In the genomic region with DNA sequence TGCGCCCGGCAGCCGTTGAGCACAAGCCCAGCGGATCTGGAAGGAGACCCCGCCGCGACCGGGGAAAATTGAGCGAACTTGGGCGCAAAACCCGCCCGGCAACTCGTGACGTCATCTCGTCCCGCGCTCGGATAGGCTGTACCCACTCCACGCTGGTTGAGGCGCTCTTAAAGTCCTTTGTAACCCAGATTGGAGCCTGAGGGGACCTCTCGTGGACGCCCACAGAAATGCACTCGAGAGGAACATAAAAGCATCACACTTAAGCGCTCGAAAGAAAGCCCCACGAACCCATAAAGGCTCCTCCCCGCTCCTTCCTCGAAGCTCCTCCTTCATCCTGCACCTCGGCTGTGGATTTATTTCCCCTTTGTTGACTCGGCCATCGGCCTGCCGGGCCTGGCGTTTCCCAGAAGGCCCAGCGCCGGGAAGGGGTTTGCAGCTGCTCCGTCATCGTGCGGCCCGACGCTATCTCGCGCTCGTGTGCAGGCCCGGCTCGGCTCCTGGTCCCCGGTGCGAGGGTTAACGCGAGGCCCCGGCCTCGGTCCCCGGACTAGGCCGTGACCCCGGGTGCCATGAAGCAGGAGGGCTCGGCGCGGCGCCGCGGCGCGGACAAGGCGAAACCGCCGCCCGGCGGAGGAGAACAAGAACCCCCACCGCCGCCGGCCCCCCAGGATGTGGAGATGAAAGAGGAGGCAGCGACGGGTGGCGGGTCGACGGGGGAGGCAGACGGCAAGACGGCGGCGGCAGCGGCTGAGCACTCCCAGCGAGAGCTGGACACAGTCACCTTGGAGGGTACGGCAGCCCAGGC, we compare ENCODE assay signal across 8 cellular contexts. TPM values are rescaled to one million over a fixed set of nuclear protein-coding genes. Genes with fewer than 3 reads are reported as not detected.
DNase-seq lines count a peak whose midpoint lies in the region; ATAC-seq, FAIRE-seq and TF ChIP-seq lines count a peak whose summit lies in the region.

A gene (plus strand): TSS at position 406 of the 805 bp plus-strand sequence. CDS start 164 bp downstream, at position 570.

- CTCF ChIA-PET in activated CD8-positive, alpha-beta memory T cell treated with anti-CD3 and anti-CD28 coated beads, Interleukin-2, amount 10 ng/mL, durations not matched to agents 7 days and 5 days (lab: Charles Lee), result interaction anchor here (0.6 to 8.7 kb wide), 40 partner anchors 9 to 359 kb away, joined by 3 to 129 read pairs (median 4); a partner anchor contains a TSS
- CTCF ChIA-PET in H1 (lab: Charles Lee; ENCODE audit: partially characterized antibody), result interaction anchor here (0.6 to 2.7 kb wide), 10 partner anchors 8 to 359 kb away, joined by 3 to 31 read pairs (median 6); no protein-coding TSS in a partner anchor

- H3K4ac ChIP-seq in H1 (replicated peaks; ENCODE audit: insufficient read length, low read depth, low read length), result peak within 1 kb of the TSS; percentile 10
- peak within 1 kb of the TSS; percentile 97 to 98 for H3K4ac ChIP-seq in mesenchymal stem cell (ENCODE audit: low read depth in 1 of 2, low read length in 2 of 2)

- peak within 1 kb of the TSS; percentile 88 for H3K27ac Mint-ChIP-seq in activated CD8-positive, alpha-beta memory T cell treated with anti-CD3 and anti-CD28 coated beads, Interleukin-2, amount 10 ng/mL, durations not matched to agents 7 days and 5 days

- POLR2A ChIA-PET in H1 (lab: Charles Lee; ENCODE audit: partially characterized antibody), result interaction anchor here (0.6 to 2.1 kb wide), 22 partner anchors 9 to 159 kb away, joined by 3 to 7 read pairs (median 4); a partner anchor contains a TSS

- H3K18ac ChIP-seq in H1 (ENCODE audit: extremely low read depth, low read length) (peak within 1 kb of the TSS; percentile 55), mesenchymal stem cell (ENCODE audit: low read depth in 1 of 2, low read length in 2 of 2) (peak within 1 kb of the TSS; percentile 95 to 96)

- peak within 1 kb of the TSS; percentile 13 for H2BK12ac ChIP-seq in H1 (ENCODE audit: low read depth, low read length)
- peak within 1 kb of the TSS in 1 of 2 experiments; percentile 64 for H2BK12ac ChIP-seq in mesenchymal stem cell (ENCODE audit: low read length in 2 of 2)

- TF ChIP-seq POLR2A in H1 (IDR thresholded peaks at IDR 0.05; ENCODE audit: control extremely low read depth in 1 of 2, low read depth in 2 of 2, low read length in 2 of 2), result peak; percentile 45 to 92

- 1% methylated on average over 69 of the region's 82 CpGs; no CpG with 5 or more reads in 1 of the 2 experiments for WGBS in H1 (ENCODE audit: extremely low coverage in 1 of 2, insufficient coverage in 1 of 2, insufficient read length in 1 of 2, insufficient replicate concordance in 2 of 2, low coverage in 1 of 2, low lambda C conversion rate in 2 of 2, missing lambda C conversion rate in 1 of 2), 2 experiments
- WGBS in mesenchymal stem cell, result under 1% methylated on average over 71 of the region's 82 CpGs

- peaks cover 17% of the 10 kb centered on the region for H3K23me2 ChIP-seq in H1 (ENCODE audit: low read depth, low read length)

- TF ChIP-seq CTCF in H1 (IDR thresholded peaks at IDR 0.05; ENCODE audit: control extremely low read depth in 1 of 3, insufficient read depth in 1 of 3, low read depth in 1 of 3, low read length in 3 of 3), result peak in 2 of 3 experiments; percentile 54 to 61; a peak in 3 of 4 replicates

- H4K91ac ChIP-seq in H1 (replicated peaks; ENCODE audit: insufficient read length, low read length), result peak within 1 kb of the TSS; percentile 70
- H4K91ac ChIP-seq in mesenchymal stem cell (ENCODE audit: low read length), result peak within 1 kb of the TSS; percentile 93

- H2BK5ac ChIP-seq in H1 (ENCODE audit: low read depth, low read length) (peak within 1 kb of the TSS; percentile 85), mesenchymal stem cell (ENCODE audit: low read depth, low read length, poor library complexity, severe bottlenecking) (peak within 1 kb of the TSS; percentile 37)

- H3K36me3 Mint-ChIP-seq in activated CD8-positive, alpha-beta memory T cell treated with anti-CD3 and anti-CD28 coated beads, Interleukin-2, amount 10 ng/mL, durations not matched to agents 7 days and 5 days, result peaks cover 13% of the 10 kb centered on the region

- H3K4me3 ChIP-seq in HUES48 (ENCODE audit: low read depth, low read length) (peak within 1 kb of the TSS; percentile 94), NT2/D1 (ENCODE audit: insufficient read length, low read depth) (peak within 1 kb of the TSS; percentile 97), H1 (ENCODE audit: extremely low read depth in 1 of 4, insufficient read depth in 2 of 4, low read depth in 3 of 4, low read length in 4 of 4) (peak within 1 kb of the TSS; percentile 79 to 99 (median 90)), mesenchymal stem cell (ENCODE audit: insufficient read depth in 1 of 2, low read depth in 1 of 2, low read length in 2 of 2) (peak within 1 kb of the TSS; percentile 99)

- no peak within 1 kb of the TSS for H2AK5ac ChIP-seq in H1 (ENCODE audit: low read depth, low read length)
- no peak within 1 kb of the TSS for H2AK5ac ChIP-seq in mesenchymal stem cell (ENCODE audit: low read length, severe bottlenecking)

- H4K8ac ChIP-seq in H1 (ENCODE audit: extremely low read depth, insufficient read depth, low read length) (peak within 1 kb of the TSS; percentile 92), mesenchymal stem cell (ENCODE audit: low read length) (peak within 1 kb of the TSS; percentile 94)

- H3K23ac ChIP-seq in H1 (ENCODE audit: insufficient read length) (no peak within 1 kb of the TSS), mesenchymal stem cell (ENCODE audit: low read length in 2 of 2) (peak within 1 kb of the TSS; percentile 86 to 87)

- peaks cover 10% of the 10 kb centered on the region for H3K4me1 ChIP-seq in HUES48 (ENCODE audit: control insufficient read depth, insufficient read depth, low read length)
- H3K4me1 ChIP-seq in NT2/D1 (ENCODE audit: insufficient read depth, insufficient read length), result peaks cover 3% of the 10 kb centered on the region
- peaks cover 0 to 6% (median 3%) of the 10 kb centered on the region in 4 experiments; a peak in 5 of 7 replicates for H3K4me1 ChIP-seq in H1 (replicated peaks in 1 of 4; ENCODE audit: control insufficient read depth in 3 of 4, insufficient read depth in 4 of 4, low read length in 3 of 4)
- H3K4me1 ChIP-seq in mesenchymal stem cell (ENCODE audit: control insufficient read depth, insufficient read depth, low read depth, low read length), result peaks cover 2% of the 10 kb centered on the region

- peaks cover 19% of the 10 kb centered on the region for H3K36me3 ChIP-seq in HUES48 (ENCODE audit: control insufficient read depth, insufficient read depth, low read length)
- H3K36me3 ChIP-seq in NT2/D1 (ENCODE audit: insufficient read depth, insufficient read length, low read length), result peaks cover 30% of the 10 kb centered on the region
- H3K36me3 ChIP-seq in H1 (ENCODE audit: control insufficient read depth in 2 of 4, insufficient read depth in 4 of 4, low read length in 3 of 4), result peaks cover 9 to 16% (median 13%) of the 10 kb centered on the region in 4 experiments
- peaks cover 15 to 16% of the 10 kb centered on the region in 2 experiments for H3K36me3 ChIP-seq in mesenchymal stem cell (ENCODE audit: control insufficient read depth in 1 of 2, insufficient read depth in 2 of 2, low read depth in 1 of 2, low read length in 2 of 2)

- peak within 1 kb of the TSS; percentile 43 for H3K56ac ChIP-seq in H1 (replicated peaks; ENCODE audit: insufficient read length, low read depth, low read length)

- H3K79me1 ChIP-seq in H1 (ENCODE audit: low read depth, low read length) (peaks cover 4% of the 10 kb centered on the region; the same call in 1 of the 2 replicates), mesenchymal stem cell (replicated peaks; ENCODE audit: low read length, poor library complexity, severe bottlenecking) (peaks cover 12% of the 10 kb centered on the region)

- H3K27me3 ChIP-seq in HUES48 (ENCODE audit: control insufficient read depth, insufficient read depth, low read length), result no peaks in the 10 kb centered on the region
- H3K27me3 ChIP-seq in NT2/D1 (ENCODE audit: insufficient read depth, insufficient read length), result no peaks in the 10 kb centered on the region
- no peaks in the 10 kb centered on the region for H3K27me3 ChIP-seq in H1 (replicated peaks in 1 of 4; ENCODE audit: control insufficient read depth in 3 of 4, extremely low read depth in 1 of 4, insufficient read depth in 3 of 4, low read length in 3 of 4)
- H3K27me3 ChIP-seq in mesenchymal stem cell (ENCODE audit: control insufficient read depth in 1 of 2, insufficient read depth in 1 of 2, low read length in 2 of 2), result no peaks in the 10 kb centered on the region

- ATAC-seq in GM21390 (IDR thresholded peaks at IDR 0.05; ENCODE audit: unreplicated experiment), result peak; percentile 88
- ATAC-seq in activated CD8-positive, alpha-beta memory T cell treated with anti-CD3 and anti-CD28 coated beads, Interleukin-2, amount 10 ng/mL, durations not matched to agents 7 days and 5 days, result peak; percentile 96

- TF ChIP-seq RAD21 in H1 (IDR thresholded peaks at IDR 0.05 in 1 of 2, conservative IDR thresholded peaks at IDR 0.05 in 1 of 2; ENCODE audit: low read depth in 2 of 2, low read length in 2 of 2), result peak; percentile 61 to 69

- H3K27me3 Mint-ChIP-seq in activated CD8-positive, alpha-beta memory T cell treated with anti-CD3 and anti-CD28 coated beads, Interleukin-2, amount 10 ng/mL, durations not matched to agents 7 days and 5 days, result peaks cover 14% of the 10 kb centered on the region

- H4K5ac ChIP-seq in H1 (ENCODE audit: insufficient read length, low read depth, low read length), result peak within 1 kb of the TSS; percentile 32

- no peaks in the 10 kb centered on the region for H3K9me3 Mint-ChIP-seq in activated CD8-positive, alpha-beta memory T cell treated with anti-CD3 and anti-CD28 coated beads, Interleukin-2, amount 10 ng/mL, durations not matched to agents 7 days and 5 days (ENCODE audit: low read depth)

- H3K14ac ChIP-seq in H1 (ENCODE audit: insufficient read length) (no peak within 1 kb of the TSS), mesenchymal stem cell (ENCODE audit: low read length in 2 of 2) (peak within 1 kb of the TSS in 1 of 2 experiments; percentile 97)

- H3K79me2 ChIP-seq in H1 (ENCODE audit: control insufficient read depth in 1 of 2, insufficient read depth in 2 of 2, low read length in 2 of 2), result peaks cover 12 to 28% of the 10 kb centered on the region in 2 experiments

- FAIRE-seq in H1 (lab: Jason Lieb, UNC), result peak; percentile 32

- H2BK120ac ChIP-seq in H1 (replicated peaks; ENCODE audit: low read depth, low read length), result no peak within 1 kb of the TSS
- H2BK120ac ChIP-seq in mesenchymal stem cell (ENCODE audit: low read depth, low read length), result peak within 1 kb of the TSS; percentile 90

- H2AFZ ChIP-seq in H1 (ENCODE audit: low read length) (peak within 1 kb of the TSS; percentile 77), mesenchymal stem cell (ENCODE audit: low read depth, low read length) (peak within 1 kb of the TSS; percentile 93)

- H3K4me3 Mint-ChIP-seq in activated CD8-positive, alpha-beta memory T cell treated with anti-CD3 and anti-CD28 coated beads, Interleukin-2, amount 10 ng/mL, durations not matched to agents 7 days and 5 days, result peak within 1 kb of the TSS; percentile 97

- peak within 1 kb of the TSS; percentile 99; the same call in 1 of the 2 replicates for H2BK15ac ChIP-seq in H1 (ENCODE audit: low read length)
- H2BK15ac ChIP-seq in mesenchymal stem cell (ENCODE audit: low read depth, poor library complexity, severe bottlenecking), result peak within 1 kb of the TSS; percentile 91

- H3K4me1 Mint-ChIP-seq in activated CD8-positive, alpha-beta memory T cell treated with anti-CD3 and anti-CD28 coated beads, Interleukin-2, amount 10 ng/mL, durations not matched to agents 7 days and 5 days, result peaks cover 34% of the 10 kb centered on the region

- peak within 1 kb of the TSS; percentile 95 for H3K27ac ChIP-seq in HUES48 (ENCODE audit: low read depth, low read length)
- peak within 1 kb of the TSS; percentile 83 for H3K27ac ChIP-seq in H1 (ENCODE audit: low read depth, low read length)
- peak within 1 kb of the TSS; percentile 55 for H3K27ac ChIP-seq in mesenchymal stem cell (ENCODE audit: low read length, poor library complexity, severe bottlenecking)

- peak in 1 of 2 experiments; percentile 91; a peak in 1 of 3 replicates for TF ChIP-seq EP300 in H1 (IDR thresholded peaks at IDR 0.05; ENCODE audit: borderline replicate concordance in 1 of 2, low read depth in 2 of 2, low read length in 2 of 2)

- H2BK20ac ChIP-seq in H1 (ENCODE audit: low read length), result 0 out of 2 replicates have a peak within 1 kb of the TSS, but pooled peaks have one; percentile 72

- H3K9me3 ChIP-seq in HUES48 (ENCODE audit: control insufficient read depth, insufficient read depth, low read length) (no peaks in the 10 kb centered on the region), NT2/D1 (ENCODE audit: insufficient read depth, low read length) (no peaks in the 10 kb centered on the region), H1 (ENCODE audit: insufficient read depth in 2 of 2, low read depth in 1 of 2, low read length in 1 of 2) (no peaks in the 10 kb centered on the region), mesenchymal stem cell (ENCODE audit: control insufficient read depth, low read length) (no peaks in the 10 kb centered on the region)

- DNase-seq in D341Med (ENCODE audit: low spot score) (peak; percentile 98), NT2/D1 (ENCODE audit: low read depth, low spot score) (peak; percentile 97), H1 (ENCODE audit: low read depth in 1 of 2, low spot score in 2 of 2) (peak; percentile 98 to 99), mesenchymal stem cell (peak; percentile 100)
- peak; percentile 99 for DNase-seq in activated CD8-positive, alpha-beta memory T cell treated with anti-CD3 and anti-CD28 coated beads, Interleukin-2, amount 10 ng/mL, durations not matched to agents 7 days and 5 days
- peak; percentile 92 for DNase-seq in stimulated activated CD8-positive, alpha-beta memory T cell treated with anti-CD3 and anti-CD28 coated beads, Interleukin-12 subunit alpha, Interleukin-12 subunit beta, amount 100 ng/mL, for 4 hours (ENCODE audit: low read depth)

- H3K9ac ChIP-seq in HUES48 (ENCODE audit: low read depth, low read length) (peak within 1 kb of the TSS; percentile 89), NT2/D1 (ENCODE audit: insufficient read length, low read depth) (peak within 1 kb of the TSS; percentile 96), H1 (replicated peaks in 1 of 4; ENCODE audit: extremely low read depth in 1 of 4, low read depth in 3 of 4, low read length in 3 of 4) (peak within 1 kb of the TSS; percentile 85 to 95 (median 90)), mesenchymal stem cell (ENCODE audit: low read length) (peak within 1 kb of the TSS; percentile 99)

- H4K20me1 ChIP-seq in H1 (replicated peaks in 1 of 2; ENCODE audit: control insufficient read depth in 1 of 2, insufficient read depth in 2 of 2, low read length in 2 of 2), result peaks cover 4 to 17% of the 10 kb centered on the region in 2 experiments

- peak within 1 kb of the TSS; percentile 69 to 90 for H3K4me2 ChIP-seq in H1 (ENCODE audit: insufficient read depth in 1 of 2, low read depth in 2 of 2, low read length in 2 of 2)
- peak within 1 kb of the TSS; percentile 94 for H3K4me2 ChIP-seq in mesenchymal stem cell (ENCODE audit: low read length, poor library complexity, severe bottlenecking)

RNA-seq across cellular contexts. Expression of the gene that starts here (rescaled TPM):
- 100 to 1,000 TPM; 106 to 138 TPM for total RNA-seq in activated CD8-positive, alpha-beta memory T cell treated with anti-CD3 and anti-CD28 coated beads, Interleukin-2, amount 10 ng/mL, durations not matched to agents 7 days and 5 days
- 198 TPM in 2 replicates for total RNA-seq in H1 (2021; fragmentation: NEBNext Ultra II Directional; extraction: Animal tissue kit (Norgen Biotek cat#: 25700))
- 151 and 182 TPM in 2 replicates for polyA plus RNA-seq in H1 (2011; rRNA removed)
- polyA plus RNA-seq in H1 (2011; cell fraction: cytosol; rRNA removed), result 163 TPM
- 205 TPM for polyA plus RNA-seq in H1 (2011; cell fraction: nucleus; rRNA removed)
- polyA plus RNA-seq in H1 (2012, experiment 1 of 2), result 176 to 222 TPM (median 218 TPM) in 4 replicates
- 235 TPM for polyA plus RNA-seq in H1 (2012, experiment 2 of 2)
- polyA plus RNA-seq in H1 (2013, experiment 1 of 2), result 142 TPM
- polyA plus RNA-seq in H1 (2013, experiment 2 of 2), result 143 TPM
- 133 and 164 TPM in 2 replicates for polyA minus RNA-seq in H1 (2011; rRNA and poly(A)+ RNA removed)
- 79.9 TPM for polyA minus RNA-seq in H1 (2011; cell fraction: cytosol; rRNA and poly(A)+ RNA removed)
- polyA minus RNA-seq in H1 (2011; cell fraction: nucleus; rRNA and poly(A)+ RNA removed), result 44.9 TPM
- 79.8 TPM for polyA plus RNA-seq in mesenchymal stem cell (2013, experiment 1 of 2)
- 79.0 TPM for polyA plus RNA-seq in mesenchymal stem cell (2013, experiment 2 of 2)

Comparison
In these comparisons a context has a peak if more than half of its experiments do, and no peak if none do; other contexts are left out.
1. Peak in every context shown above with its lines: DNase-seq, ATAC-seq, H3K4me3 ChIP-seq and H3K27ac ChIP-seq.